37 cellular contexts compared by ENCODE assay signal in genomic region chr13:28534801-28535200, GRCh38. TPM values are rescaled to one million over a fixed set of nuclear protein-coding genes. Genes with fewer than 3 reads are reported as not detected.
"Had no signal": no experiment of that assay in that cellular context is flagged by ENCODE, and none has a peak within 500 bp of the region (broad histone marks: within the 10 kb centered on the region; RNA-seq: fewer than 3 reads in every experiment).

No MANE protein-coding gene starts in this region.

- H3K36me3 ChIP-seq: MG63 had no signal

- H3K9me3 ChIP-seq: MG63 had no signal

- H3K4me3 ChIP-seq: MG63 had no signal

- DNase-seq: Karpas-422, Kasumi-1, MG63, MM.1S, NCI-H1048, NCI-H1092, NCI-H1092 treated with DMSO at 0.1 percent for 48 hours, NCI-H1105, NCI-H1105 treated with DMSO at 0.1 percent for 48 hours, NCI-H1417, NCI-H1417 treated with DMSO at 0.1 percent for 48 hours, NCI-H1436, NCI-H1436 treated with DMSO at 0.1 percent for 48 hours, NCI-H146, NCI-H1694, NCI-H1694 treated with DMSO at 0.1 percent for 48 hours, NCI-H187, NCI-H187 treated with DMSO at 0.1 percent for 48 hours, NCI-H1930, NCI-H2029, NCI-H2029 treated with DMSO at 0.1 percent for 48 hours, NCI-H2081, NCI-H2081 treated with DMSO at 0.1 percent for 48 hours, NCI-H2107, NCI-H2171, NCI-H2171 treated with DMSO at 0.1 percent for 48 hours, NCI-H2227 treated with DMSO at 0.1 percent for 48 hours, NCI-H226, NCI-H345, NCI-H446, NCI-H446 treated with DMSO at 0.1 percent for 48 hours, NCI-H510A, NCI-H510A treated with DMSO at 0.1 percent for 48 hours, NCI-H524 had no signal

RNA-seq across cellular contexts. Expression of gene FLT1, which starts 39.9 kb away (rescaled TPM):
- total RNA-seq: LHCN-M2, MCF 10A, NCI-H460 had no signal
